In genomic region chr10:29922226-29922625, GRCh38 we compare ENCODE assay signal across 21 cellular contexts.
DNase-seq lines count a peak whose midpoint lies in the region; ATAC-seq, FAIRE-seq and TF ChIP-seq lines count a peak whose summit lies in the region.
"Had no signal": no experiment of that assay in that cellular context is flagged by ENCODE, and none has a peak within 500 bp of the region (broad histone marks: within the 10 kb centered on the region; RNA-seq: fewer than 3 reads in every experiment).

No MANE protein-coding gene starts in this region.

- H3K9me3 Mint-ChIP-seq in astrocyte (ENCODE audit: unreplicated experiment) = peaks cover 8% of the 10 kb centered on the region
- H3K9me3 Mint-ChIP-seq: GM23338 had no signal

- intact Hi-C loops in right lobe of liver (cut with DNase I) = loop anchor here in 1 of 2 donors (10.0 kb wide), 1 partner anchor 83 kb away; no protein-coding TSS in a partner anchor

- H3K4me3 Mint-ChIP-seq in astrocyte (ENCODE audit: unreplicated experiment) = no peak overlapping the region
- H3K4me3 Mint-ChIP-seq: B cell; CD4-positive, CD25-positive, alpha-beta regulatory T cell; GM23338; IgD-negative memory B cell had no signal

- TF ChIP-seq CTCF in astrocyte (IDR thresholded peaks at IDR 0.05; ENCODE audit: insufficient read depth, low read depth, low read length) (no peak), right lobe of liver (IDR thresholded peaks at IDR 0.05) (no peak), smooth muscle cell (IDR thresholded peaks at IDR 0.05; ENCODE audit: borderline replicate concordance, insufficient read depth, poor library complexity, severe bottlenecking) (no peak)

- DNase-seq in astrocyte (ENCODE audit: low read depth) = no peak
- no peak for DNase-seq in right lobe of liver
- no peak for DNase-seq in smooth muscle cell (lab: John Stamatoyannopoulos, UW; ENCODE audit: unreplicated experiment)
- DNase-seq in NCI-H2196 treated with DMSO at 0.1 percent for 48 hours (lab: John Stamatoyannopoulos, UW; ENCODE audit: unreplicated experiment) = no peak
- DNase-seq in NCI-H524 (lab: John Stamatoyannopoulos, UW) = no peak
- DNase-seq: CD4-positive, CD25-positive, alpha-beta regulatory T cell; DMS79; NCI-H1105; NCI-H146; NCI-H2029; NCI-H345; NCI-H524 treated with DMSO at 0.1 percent for 48 hours; NCI-H82; SJCRH30 had no signal

- H3K79me2 ChIP-seq in astrocyte (ENCODE audit: insufficient read depth, low read length) (no peaks in the 10 kb centered on the region), smooth muscle cell (ENCODE audit: low read depth) (no peaks in the 10 kb centered on the region)

- no peak for FAIRE-seq in astrocyte (lab: Jason Lieb, UNC)
- FAIRE-seq: A204.1 had no signal

- H3K27ac Mint-ChIP-seq in astrocyte (ENCODE audit: unreplicated experiment) = peak overlapping the region; percentile 60
- H3K27ac Mint-ChIP-seq: B cell; CD4-positive, CD25-positive, alpha-beta regulatory T cell; GM23338; IgD-negative memory B cell had no signal

- H3K36me3 Mint-ChIP-seq in astrocyte (ENCODE audit: low read depth, unreplicated experiment) = no peaks in the 10 kb centered on the region
- H3K36me3 Mint-ChIP-seq: CD4-positive, CD25-positive, alpha-beta regulatory T cell; IgD-negative memory B cell had no signal

- no peak overlapping the region for H3K4me3 ChIP-seq in BLaER1
- no peak overlapping the region for H3K4me3 ChIP-seq in astrocyte (ENCODE audit: insufficient read depth, low read depth, low read length)
- no peak overlapping the region for H3K4me3 ChIP-seq in right lobe of liver
- no peak overlapping the region for H3K4me3 ChIP-seq in smooth muscle cell
- H3K4me3 ChIP-seq: GM23338, SJCRH30 had no signal

- H4K20me1 ChIP-seq in BLaER1 = no peaks in the 10 kb centered on the region
- H4K20me1 ChIP-seq in astrocyte (ENCODE audit: insufficient read depth, low read length) = no peaks in the 10 kb centered on the region
- no peaks in the 10 kb centered on the region for H4K20me1 ChIP-seq in smooth muscle cell (ENCODE audit: low read depth)

- H3K27me3 ChIP-seq in BLaER1 (no peaks in the 10 kb centered on the region; the same call in 1 of the 2 replicates), astrocyte (ENCODE audit: insufficient read depth, low read length) (peaks cover 8% of the 10 kb centered on the region), right lobe of liver (no peaks in the 10 kb centered on the region), smooth muscle cell (ENCODE audit: low read depth) (peaks cover 14% of the 10 kb centered on the region)
- H3K27me3 ChIP-seq: SJCRH30 had no signal

- peak overlapping the region; percentile 60 for H3K4me2 ChIP-seq in BLaER1
- no peak overlapping the region for H3K4me2 ChIP-seq in astrocyte (ENCODE audit: low read length)
- H3K4me2 ChIP-seq in smooth muscle cell = peak overlapping the region; percentile 25
- H3K4me2 ChIP-seq: GM23338 had no signal

- H3K27me3 Mint-ChIP-seq in astrocyte (ENCODE audit: low read depth, unreplicated experiment) = peaks cover 19% of the 10 kb centered on the region

- ATAC-seq in right lobe of liver (peak; percentile 19 to 63 (median 34)), GM18907 (IDR thresholded peaks at IDR 0.05; ENCODE audit: unreplicated experiment) (no peak)
- ATAC-seq: GM23338, Panc1 had no signal

- H3K36me3 ChIP-seq in BLaER1 = no peaks in the 10 kb centered on the region
- no peaks in the 10 kb centered on the region for H3K36me3 ChIP-seq in astrocyte (ENCODE audit: insufficient read depth, low read length)
- no peaks in the 10 kb centered on the region for H3K36me3 ChIP-seq in right lobe of liver
- H3K36me3 ChIP-seq in smooth muscle cell (ENCODE audit: low read depth) = no peaks in the 10 kb centered on the region
- H3K36me3 ChIP-seq: SJCRH30 had no signal

- H3K9me3 ChIP-seq in BLaER1 = peaks cover 25% of the 10 kb centered on the region
- H3K9me3 ChIP-seq in astrocyte (ENCODE audit: insufficient read depth, low read depth, low read length) = peaks cover 2% of the 10 kb centered on the region
- no peaks in the 10 kb centered on the region for H3K9me3 ChIP-seq in right lobe of liver
- H3K9me3 ChIP-seq in smooth muscle cell (replicated peaks; ENCODE audit: low read depth) = no peaks in the 10 kb centered on the region
- H3K9me3 ChIP-seq: SJCRH30 had no signal

- no peak overlapping the region for H2AFZ ChIP-seq in astrocyte (ENCODE audit: low read depth, low read length)
- peak overlapping the region; percentile 25 for H2AFZ ChIP-seq in smooth muscle cell (ENCODE audit: low read depth)
- H2AFZ ChIP-seq: GM23338 had no signal

- peaks cover 39% of the 10 kb centered on the region for H3K4me1 ChIP-seq in BLaER1
- H3K4me1 ChIP-seq in astrocyte (ENCODE audit: insufficient read depth, low read length) = peaks cover 6% of the 10 kb centered on the region
- no peaks in the 10 kb centered on the region for H3K4me1 ChIP-seq in right lobe of liver
- peaks cover 4% of the 10 kb centered on the region for H3K4me1 ChIP-seq in smooth muscle cell (ENCODE audit: low read depth)
- H3K4me1 ChIP-seq: SJCRH30 had no signal

- H3K27ac ChIP-seq in BLaER1 (no peak overlapping the region), astrocyte (ENCODE audit: low read depth, low read length) (no peak overlapping the region), right lobe of liver (no peak overlapping the region), smooth muscle cell (ENCODE audit: low read depth) (no peak overlapping the region)
- H3K27ac ChIP-seq: SJCRH30 had no signal

- no peaks in the 10 kb centered on the region for H3F3A ChIP-seq in smooth muscle cell (ENCODE audit: low read depth)

- TF ChIP-seq POLR2A in right lobe of liver (IDR thresholded peaks at IDR 0.05) = no peak

- H3K9ac ChIP-seq in BLaER1 (no peak overlapping the region), astrocyte (ENCODE audit: low read length) (no peak overlapping the region), smooth muscle cell (ENCODE audit: low read depth) (no peak overlapping the region)

- peaks cover 28% of the 10 kb centered on the region for H3K4me1 Mint-ChIP-seq in astrocyte (ENCODE audit: low read depth, unreplicated experiment)
- H3K4me1 Mint-ChIP-seq: B cell; CD4-positive, CD25-positive, alpha-beta regulatory T cell; IgD-negative memory B cell had no signal

- 18% methylated on average over 1 of the region's 1 CpG for WGBS in right lobe of liver (ENCODE audit: insufficient coverage, low coverage, low lambda C conversion rate, missing lambda C conversion rate)
- 88% methylated on average over 1 of the region's 1 CpG for WGBS in smooth muscle cell (ENCODE audit: low lambda C conversion rate)
